Comparison of ENCODE assay signal across 8 cellular contexts in the genomic region with DNA sequence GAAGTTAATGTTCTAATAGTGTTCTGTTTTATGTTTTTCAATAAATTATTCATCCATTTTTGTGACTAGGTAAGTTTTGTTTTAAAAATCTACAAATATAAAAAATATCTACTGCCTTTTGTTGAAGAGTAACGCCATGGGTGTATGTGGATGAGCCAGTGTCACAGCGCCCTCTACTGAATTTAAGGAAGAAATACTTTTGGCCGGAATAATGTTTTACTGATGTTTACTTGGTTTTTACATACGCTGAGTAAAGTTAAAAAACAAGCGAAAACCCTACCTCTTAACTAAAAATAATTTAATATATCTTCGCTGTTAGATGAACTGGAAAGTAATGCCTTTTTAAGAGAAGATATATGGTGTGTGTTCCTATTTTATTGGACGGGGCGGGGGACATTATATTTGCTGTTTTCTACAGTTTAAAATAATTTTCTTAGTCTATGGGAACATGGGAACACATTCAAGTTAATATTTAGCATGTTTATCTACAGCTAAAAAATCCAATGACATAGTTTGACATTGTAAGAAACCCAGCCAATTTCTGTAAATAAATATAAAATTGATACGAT.
DNase-seq lines count a peak whose midpoint lies in the region; ATAC-seq, FAIRE-seq and TF ChIP-seq lines count a peak whose summit lies in the region.

No MANE protein-coding gene starts in this region.

- no peaks in the 10 kb centered on the region for H3K36me3 Mint-ChIP-seq in CD8-positive, alpha-beta T cell

- H3K27me3 Mint-ChIP-seq in CD8-positive, alpha-beta T cell (ENCODE audit: low read depth) = peaks cover 3% of the 10 kb centered on the region

- CTCF ChIA-PET in CD8-positive, alpha-beta T cell (lab: Charles Lee) = interaction anchor here (0.8 to 6.6 kb wide), 11 partner anchors 8 to 351 kb away, joined by 3 to 81 read pairs (median 3); no protein-coding TSS in a partner anchor

- intact Hi-C loops in CD8-positive, alpha-beta T cell (cut with DNase I, micrococcal nuclease) = loop anchor here (1.0 to 10.0 kb wide), 5 partner anchors 113 to 1913 kb away; a partner anchor contains a TSS
- intact Hi-C loops in body of pancreas (cut with DNase I) = loop anchor here (5.0 kb wide), 1 partner anchor 333 kb away; no protein-coding TSS in a partner anchor
- intact Hi-C loops in thyroid gland (cut with DNase I) = loop anchor here (2.0 to 5.0 kb wide), 2 partner anchors 108 to 334 kb away; no protein-coding TSS in a partner anchor

- peak; percentile 86 for TF ChIP-seq CTCF in CD8-positive, alpha-beta T cell (IDR thresholded peaks at IDR 0.05)
- TF ChIP-seq CTCF in body of pancreas (IDR thresholded peaks at IDR 0.05) (peak; percentile 33 to 90 (median 82)), thyroid gland (IDR thresholded peaks at IDR 0.05) (peak; percentile 43 to 84 (median 76))

- peak in 2 of 7 experiments; percentile 9 to 20 for DNase-seq in CD8-positive, alpha-beta T cell
- peak; percentile 46 for DNase-seq in NCI-H526 treated with DMSO at 0.1 percent for 48 hours (lab: John Stamatoyannopoulos, UW)
- peak; percentile 16 to 40 (median 20) for DNase-seq in body of pancreas
- peak in 1 of 2 donors; percentile 15 for DNase-seq in thyroid gland

- H3K27me3 ChIP-seq in CD8-positive, alpha-beta T cell (ENCODE audit: insufficient read depth, low read length) = no peaks in the 10 kb centered on the region
- H3K27me3 ChIP-seq in body of pancreas = no peaks in the 10 kb centered on the region
- H3K27me3 ChIP-seq in thyroid gland = no peaks in the 10 kb centered on the region

- no peaks in the 10 kb centered on the region for H3K4me1 Mint-ChIP-seq in CD8-positive, alpha-beta T cell (ENCODE audit: low read depth)

- FAIRE-seq in islet of Langerhans (lab: Jason Lieb, UNC) = peak; percentile 100

- H3K36me3 ChIP-seq in CD8-positive, alpha-beta T cell (ENCODE audit: insufficient read depth, low read length) = no peaks in the 10 kb centered on the region
- H3K36me3 ChIP-seq in body of pancreas (replicated peaks in 1 of 2; ENCODE audit: insufficient read depth in 1 of 2, low read depth in 2 of 2) (no peaks in the 10 kb centered on the region), thyroid gland (no peaks in the 10 kb centered on the region)

- no peak overlapping the region for H3K27ac Mint-ChIP-seq in CD8-positive, alpha-beta T cell

- no peaks in the 10 kb centered on the region for H3K9me3 ChIP-seq in CD8-positive, alpha-beta T cell (ENCODE audit: low read length)
- no peaks in the 10 kb centered on the region for H3K9me3 ChIP-seq in body of pancreas
- no peaks in the 10 kb centered on the region for H3K9me3 ChIP-seq in thyroid gland

- H3K4me1 ChIP-seq in CD8-positive, alpha-beta T cell (ENCODE audit: insufficient read depth, low read length) = no peaks in the 10 kb centered on the region
- H3K4me1 ChIP-seq in body of pancreas (peaks cover 6% of the 10 kb centered on the region), thyroid gland (no peaks in the 10 kb centered on the region)

- ATAC-seq in CD8-positive, alpha-beta T cell = peak; percentile 42
- ATAC-seq in GM18520 (IDR thresholded peaks at IDR 0.05; ENCODE audit: unreplicated experiment) = peak; percentile 59
- peak; percentile 66 for ATAC-seq in HG03066 (IDR thresholded peaks at IDR 0.05; ENCODE audit: low read depth, unreplicated experiment)
- ATAC-seq in body of pancreas = peak; percentile 78
- ATAC-seq in GM18873 (IDR thresholded peaks at IDR 0.05; ENCODE audit: low FRiP score, unreplicated experiment) = no peak

- H3K9me3 Mint-ChIP-seq in CD8-positive, alpha-beta T cell = no peaks in the 10 kb centered on the region

- TF ChIP-seq POLR2A in body of pancreas (IDR thresholded peaks at IDR 0.05) = no peak
- TF ChIP-seq POLR2A in thyroid gland (IDR thresholded peaks at IDR 0.05) = no peak

- 7 to 9% methylated on average over 9 of the region's 9 CpGs for WGBS in body of pancreas, 2 donors
- WGBS in thyroid gland, 2 donors = 26 to 31% methylated on average over 9 of the region's 9 CpGs

- POLR2A ChIA-PET in CD8-positive, alpha-beta T cell (lab: Charles Lee) = no interaction called here

- no peak overlapping the region for H3K27ac ChIP-seq in CD8-positive, alpha-beta T cell (ENCODE audit: low read depth, low read length)
- H3K27ac ChIP-seq in body of pancreas (no peak overlapping the region), thyroid gland (no peak overlapping the region)

- no peak overlapping the region for H3K4me3 ChIP-seq in CD8-positive, alpha-beta T cell (ENCODE audit: low read depth, low read length)
- no peak overlapping the region for H3K4me3 ChIP-seq in body of pancreas
- no peak overlapping the region for H3K4me3 ChIP-seq in thyroid gland (replicated peaks in 1 of 3)

- no peak overlapping the region for H3K4me3 Mint-ChIP-seq in CD8-positive, alpha-beta T cell
